ENCODE assay signal across 8 cellular contexts in the genomic region with DNA sequence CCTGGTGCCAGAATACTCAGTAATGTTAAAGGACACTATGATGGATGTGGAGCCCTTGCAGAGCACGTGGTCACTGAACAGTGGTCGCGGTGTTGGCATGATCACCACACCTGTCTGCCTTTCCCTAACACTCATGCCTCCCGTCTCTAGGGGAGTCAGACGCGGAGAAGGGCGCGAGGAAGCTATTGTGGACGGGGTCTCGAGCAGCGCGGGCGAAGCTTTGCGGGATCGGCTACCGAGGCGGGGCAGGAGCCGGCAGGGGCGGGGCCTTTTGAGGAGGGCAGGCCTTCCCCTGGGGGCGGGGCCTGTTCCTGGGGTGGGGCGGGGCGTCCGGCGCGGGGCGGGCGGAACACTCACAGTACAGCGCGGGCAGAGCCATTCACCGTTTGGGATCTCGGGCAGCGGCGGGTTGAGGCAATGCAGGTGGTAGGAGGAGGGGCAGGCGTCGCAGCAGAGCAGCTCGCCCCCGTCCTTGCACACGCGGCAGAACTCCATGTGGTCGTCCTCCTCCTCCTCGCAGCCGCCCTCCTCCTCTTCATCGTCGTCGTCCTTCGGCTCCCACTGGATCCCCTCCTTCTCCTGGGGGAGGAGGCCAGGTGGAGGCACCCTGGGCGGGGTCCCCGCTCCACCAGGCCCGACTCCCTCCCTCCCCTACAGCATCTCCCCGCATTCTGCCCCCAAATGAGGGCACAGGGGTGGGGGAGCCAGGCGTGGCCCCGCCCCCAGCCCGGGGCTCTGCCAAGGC. TPM values are rescaled to one million over a fixed set of nuclear protein-coding genes. Genes with fewer than 3 reads are reported as not detected.
DNase-seq lines count a peak whose midpoint lies in the region; ATAC-seq and TF ChIP-seq lines count a peak whose summit lies in the region.

No MANE protein-coding gene starts in this region.

- peak in 3 of 4 donors; percentile 60 to 77 (median 68) for ATAC-seq in heart left ventricle
- ATAC-seq in GM21367 (IDR thresholded peaks at IDR 0.05; ENCODE audit: unreplicated experiment): no peak

- TF ChIP-seq POLR2A in heart left ventricle (IDR thresholded peaks at IDR 0.05): no peak

- peaks cover 8 to 42% (median 29%) of the 10 kb centered on the region in 9 donors for H3K27me3 ChIP-seq in heart left ventricle
- no peaks in the 10 kb centered on the region for H3K27me3 ChIP-seq in Karpas-422 (ENCODE audit: low read length)

- no peak for TF ChIP-seq CTCF in heart left ventricle (IDR thresholded peaks at IDR 0.05)

- H3K4me1 ChIP-seq in heart left ventricle (peaks cover 0 to 9% (median 0%) of the 10 kb centered on the region in 12 donors), Karpas-422 (ENCODE audit: low read length) (no peaks in the 10 kb centered on the region)

- H3K27ac Mint-ChIP-seq in activated T-helper 2 cell treated with anti-CD3 and anti-CD28 coated beads, Interferon-gamma antibody, Interleukin-2, Interleukin-4, amounts not matched to agents 10 μg/mL and 5 μg/mL and 100 μg/mL, durations not matched to agents 14 hours and 24 hours and 36 hours: no peak overlapping the region

- no peaks in the 10 kb centered on the region for H3K9me3 Mint-ChIP-seq in activated T-helper 2 cell treated with anti-CD3 and anti-CD28 coated beads, Interferon-gamma antibody, Interleukin-2, Interleukin-4, amounts not matched to agents 10 μg/mL and 5 μg/mL and 100 μg/mL, durations not matched to agents 14 hours and 24 hours and 36 hours

- no peaks in the 10 kb centered on the region for H3K79me2 ChIP-seq in Karpas-422 (ENCODE audit: low read length)

- intact Hi-C loops in activated T-helper 2 cell treated with anti-CD3 and anti-CD28 coated beads, Interferon-gamma antibody, Interleukin-2, Interleukin-4, amounts not matched to agents 10 μg/mL and 5 μg/mL and 100 μg/mL, durations not matched to agents 14 hours and 24 hours and 36 hours (cut with micrococcal nuclease): loop anchor here (5.0 kb wide), 1 partner anchor 49 kb away; a partner anchor contains a TSS
- intact Hi-C loops in heart left ventricle (cut with DNase I): no loop called here

- DNase-seq in GM03348 (ENCODE audit: low spot score) (peak; percentile 71), NCI-H748 treated with DMSO at 0.1 percent for 48 hours (lab: John Stamatoyannopoulos, UW) (peak; percentile 41), heart left ventricle (peak in 1 of 5 donors; percentile 42), GOT3 (lab: John Stamatoyannopoulos, UW) (no peak), Karpas-422 (no peak)
- DNase-seq in activated T-helper 2 cell treated with anti-CD3 and anti-CD28 coated beads, Interferon-gamma antibody, Interleukin-2, Interleukin-4, amounts not matched to agents 10 μg/mL and 5 μg/mL and 100 μg/mL, durations not matched to agents 14 hours and 24 hours and 36 hours (ENCODE audit: low spot score): peak; percentile 60
- peak; percentile 78 for DNase-seq in stimulated activated CD4-positive, alpha-beta T cell treated with anti-CD3 and anti-CD28 coated beads, Interleukin-12 subunit alpha, Interleukin-12 subunit beta, amount 100 ng/mL, for 4 hours

- no peaks in the 10 kb centered on the region for H3K9me2 ChIP-seq in Karpas-422 (replicated peaks; ENCODE audit: insufficient read depth, low read length)

- no peak overlapping the region for H3K27ac ChIP-seq in heart left ventricle
- H3K27ac ChIP-seq in Karpas-422 (ENCODE audit: low read length): no peak overlapping the region

- H2AFZ ChIP-seq in Karpas-422 (ENCODE audit: low read length): no peak overlapping the region

- no peaks in the 10 kb centered on the region for H3K36me3 ChIP-seq in heart left ventricle
- no peaks in the 10 kb centered on the region for H3K36me3 ChIP-seq in Karpas-422 (ENCODE audit: insufficient read depth, low read length)

- H3K27me3 Mint-ChIP-seq in activated T-helper 2 cell treated with anti-CD3 and anti-CD28 coated beads, Interferon-gamma antibody, Interleukin-2, Interleukin-4, amounts not matched to agents 10 μg/mL and 5 μg/mL and 100 μg/mL, durations not matched to agents 14 hours and 24 hours and 36 hours (ENCODE audit: low read depth): peaks cover 2% of the 10 kb centered on the region

- peak overlapping the region; percentile 48 for H3K4me3 Mint-ChIP-seq in activated T-helper 2 cell treated with anti-CD3 and anti-CD28 coated beads, Interferon-gamma antibody, Interleukin-2, Interleukin-4, amounts not matched to agents 10 μg/mL and 5 μg/mL and 100 μg/mL, durations not matched to agents 14 hours and 24 hours and 36 hours (ENCODE audit: low read depth)

- whole genome bisulfite sequencing in heart left ventricle, 4 donors: 4 to 6% (median 5%) methylated on average over 23 to 53 of the region's 53 CpGs

- no peak overlapping the region for H3K9ac ChIP-seq in Karpas-422 (ENCODE audit: low read length)

- no peaks in the 10 kb centered on the region for H4K20me1 ChIP-seq in Karpas-422 (ENCODE audit: insufficient read depth, low read depth, low read length)

- H3K4me3 ChIP-seq in heart left ventricle: peak overlapping the region in 2 of 12 donors; percentile 7 to 10
- H3K4me3 ChIP-seq in Karpas-422 (ENCODE audit: low read length): no peak overlapping the region

- no peaks in the 10 kb centered on the region for H3K9me3 ChIP-seq in heart left ventricle
- no peaks in the 10 kb centered on the region for H3K9me3 ChIP-seq in Karpas-422 (ENCODE audit: low read length)

- no peak overlapping the region for H3K4me2 ChIP-seq in Karpas-422 (ENCODE audit: low read depth, low read length, poor library complexity, severe bottlenecking)

- H3K36me3 Mint-ChIP-seq in activated T-helper 2 cell treated with anti-CD3 and anti-CD28 coated beads, Interferon-gamma antibody, Interleukin-2, Interleukin-4, amounts not matched to agents 10 μg/mL and 5 μg/mL and 100 μg/mL, durations not matched to agents 14 hours and 24 hours and 36 hours (ENCODE audit: low read depth): no peaks in the 10 kb centered on the region

- H3K4me1 Mint-ChIP-seq in activated T-helper 2 cell treated with anti-CD3 and anti-CD28 coated beads, Interferon-gamma antibody, Interleukin-2, Interleukin-4, amounts not matched to agents 10 μg/mL and 5 μg/mL and 100 μg/mL, durations not matched to agents 14 hours and 24 hours and 36 hours (ENCODE audit: low read depth): peaks cover 3% of the 10 kb centered on the region

RNA-seq across cellular contexts. Expression of a gene that starts 31.5 kb away (rescaled TPM):
- 0.46 and 0.78 TPM in 2 replicates for total RNA-seq in activated T-helper 2 cell treated with anti-CD3 and anti-CD28 coated beads, Interferon-gamma antibody, Interleukin-2, Interleukin-4, amounts not matched to agents 10 μg/mL and 5 μg/mL and 100 μg/mL, durations not matched to agents 14 hours and 24 hours and 36 hours
- total RNA-seq in heart left ventricle: 1 to 10 TPM in 1 of 9 donors, under 1 TPM in 6, not detected in 2; 0.07 to 1.3 (median 0.32) TPM
- under 1 TPM; 0.07 to 0.08 TPM for polyA plus RNA-seq in heart left ventricle
- total RNA-seq in Karpas-422 (2014; rRNA removed; shearing (Covaris generic); ENCODE audit: low replicate concordance): not detected in 2 replicates

RNA-seq across cellular contexts. Expression of a gene that starts 50.7 kb away (rescaled TPM):
- total RNA-seq in activated T-helper 2 cell treated with anti-CD3 and anti-CD28 coated beads, Interferon-gamma antibody, Interleukin-2, Interleukin-4, amounts not matched to agents 10 μg/mL and 5 μg/mL and 100 μg/mL, durations not matched to agents 14 hours and 24 hours and 36 hours: 473 and 533 TPM in 2 replicates
- 100 to 1,000 TPM in 7 of 9 donors, 10 to 100 TPM in 2; 63.6 to 343 (median 241) TPM for total RNA-seq in heart left ventricle
- 100 to 1,000 TPM; 198 to 353 TPM for polyA plus RNA-seq in heart left ventricle
- 183 and 271 TPM in 2 replicates for total RNA-seq in Karpas-422 (2014; rRNA removed; shearing (Covaris generic); ENCODE audit: low replicate concordance)

RNA-seq across cellular contexts. Expression of a gene that starts 57.2 kb away (rescaled TPM):
- total RNA-seq in activated T-helper 2 cell treated with anti-CD3 and anti-CD28 coated beads, Interferon-gamma antibody, Interleukin-2, Interleukin-4, amounts not matched to agents 10 μg/mL and 5 μg/mL and 100 μg/mL, durations not matched to agents 14 hours and 24 hours and 36 hours: 54.4 and 58.4 TPM in 2 replicates
- 100 to 1,000 TPM in 1 of 9 donors, 10 to 100 TPM in 8; 27.0 to 126 (median 58.2) TPM for total RNA-seq in heart left ventricle
- polyA plus RNA-seq in heart left ventricle: 10 to 100 TPM; 10.6 to 88.6 TPM
- total RNA-seq in Karpas-422 (2014; rRNA removed; shearing (Covaris generic); ENCODE audit: low replicate concordance): not detected in 2 replicates

Comparison
In these comparisons a context has a peak if more than half of its experiments do, and no peak if none do; other contexts are left out.
1. DNase-seq: peak in GM03348 (single experiment), NCI-H748 treated with DMSO at 0.1 percent for 48 hours (single experiment), activated T-helper 2 cell treated with anti-CD3 and anti-CD28 coated beads, Interferon-gamma antibody, Interleukin-2, Interleukin-4, amounts not matched to agents 10 μg/mL and 5 μg/mL and 100 μg/mL, durations not matched to agents 14 hours and 24 hours and 36 hours (single experiment) and stimulated activated CD4-positive, alpha-beta T cell treated with anti-CD3 and anti-CD28 coated beads, Interleukin-12 subunit alpha, Interleukin-12 subunit beta, amount 100 ng/mL, for 4 hours (single experiment); none in GOT3 (single experiment) and Karpas-422 (single experiment).
2. RNA of a gene that starts 57.2 kb away (total RNA-seq): 27.0 to 126 TPM in heart left ventricle and 54.4 to 58.4 TPM in activated T-helper 2 cell treated with anti-CD3 and anti-CD28 coated beads, Interferon-gamma antibody, Interleukin-2, Interleukin-4, amounts not matched to agents 10 μg/mL and 5 μg/mL and 100 μg/mL, durations not matched to agents 14 hours and 24 hours and 36 hours; not detected in Karpas-422; every median in the first group is over 10 times any median in the second.